22 cellular contexts compared by ENCODE assay signal in genomic region chrX:67415937-67416336, GRCh38.
DNase-seq lines count a peak whose midpoint lies in the region; ATAC-seq, FAIRE-seq and TF ChIP-seq lines count a peak whose summit lies in the region.
"Had no signal": no experiment of that assay in that cellular context is flagged by ENCODE, and none has a peak within 500 bp of the region (broad histone marks: within the 10 kb centered on the region; RNA-seq: fewer than 3 reads in every experiment).

No MANE protein-coding gene starts in this region.

- TF ChIP-seq EP300 in A549 (IDR thresholded peaks at IDR 0.05) = no peak

- POLR2A ChIA-PET in A549 (lab: Yijun Ruan, JAX) = no interaction called here

- TF ChIP-seq CTCF in A549 (IDR thresholded peaks at IDR 0.05) = no peak

- no peak for TF ChIP-seq POLR2A in A549 (IDR thresholded peaks at IDR 0.05; ENCODE audit: low read length)

- no peaks in the 10 kb centered on the region for H3K4me1 ChIP-seq in A549
- H3K4me1 ChIP-seq in HUES48 (ENCODE audit: control insufficient read depth, insufficient read depth, low read length) = no peaks in the 10 kb centered on the region
- H3K4me1 ChIP-seq in iPS-18a (ENCODE audit: control insufficient read depth, low read depth, low read length) = no peaks in the 10 kb centered on the region
- H3K4me1 ChIP-seq: BLaER1 treated with 17β-estradiol and CSF1 and Interleukin-3, amounts not matched to agents 10 nM and 100 nM; Caco-2 had no signal

- DNase-seq in A549 (ENCODE audit: low read depth in 1 of 2, low spot score in 1 of 2) (no peak), left lobe of liver (ENCODE audit: low spot score) (no peak), T1000 (lab: John Stamatoyannopoulos, UW) (no peak), NCI-H82 treated with DMSO at 0.1 percent for 48 hours (lab: John Stamatoyannopoulos, UW; ENCODE audit: unreplicated experiment) (no peak)
- DNase-seq: 8988T; AML-193; Caco-2; Calu3; CD4-positive, alpha-beta T cell; CD8-positive, alpha-beta T cell; DMS79 treated with DMSO at 0.1 percent for 48 hours; GF-D8 had no signal

- no peak for TF ChIP-seq RAD21 in A549 (conservative IDR thresholded peaks at IDR 0.05 in 1 of 2, IDR thresholded peaks at IDR 0.05 in 1 of 2)

- H3K9me3 ChIP-seq in A549 (peaks cover 11% of the 10 kb centered on the region; the same call in 2 of the 3 replicates), HUES48 (ENCODE audit: control insufficient read depth, insufficient read depth, low read length) (peaks cover 50% of the 10 kb centered on the region), iPS-18a (ENCODE audit: control insufficient read depth, low read depth, low read length) (peaks cover 29% of the 10 kb centered on the region)
- H3K9me3 ChIP-seq: Caco-2 had no signal

- H3K36me3 ChIP-seq in HUES48 (ENCODE audit: control insufficient read depth, insufficient read depth, low read length) = no peaks in the 10 kb centered on the region
- no peaks in the 10 kb centered on the region for H3K36me3 ChIP-seq in iPS-18a (ENCODE audit: control insufficient read depth, low read depth, low read length)
- H3K36me3 ChIP-seq: BLaER1 treated with 17β-estradiol and CSF1 and Interleukin-3, amounts not matched to agents 10 nM and 100 nM had no signal

- CTCF ChIA-PET in A549 (lab: Yijun Ruan, JAX) = no interaction called here

- ATAC-seq in A549 = no peak
- ATAC-seq in left lobe of liver = peak; percentile 37
- no peak for ATAC-seq in HG03095 (IDR thresholded peaks at IDR 0.05; ENCODE audit: unreplicated experiment)
- ATAC-seq in HG03342 (IDR thresholded peaks at IDR 0.05; ENCODE audit: unreplicated experiment) = no peak
- ATAC-seq: CD8-positive, alpha-beta T cell; GM12878 had no signal

- H3K27me3 ChIP-seq in HUES48 (ENCODE audit: control insufficient read depth, insufficient read depth, low read length) (no peaks in the 10 kb centered on the region), iPS-18a (ENCODE audit: control insufficient read depth, insufficient read depth, low read length) (no peaks in the 10 kb centered on the region)
- H3K27me3 ChIP-seq: BLaER1 treated with 17β-estradiol and CSF1 and Interleukin-3, amounts not matched to agents 10 nM and 100 nM had no signal

- 5% methylated on average over 2 of the region's 2 CpGs for WGBS in A549 (ENCODE audit: missing lambda C conversion rate)

- H3K4me2 ChIP-seq in A549 = no peak overlapping the region
- H3K4me2 ChIP-seq: BLaER1 treated with 17β-estradiol and CSF1 and Interleukin-3, amounts not matched to agents 10 nM and 100 nM had no signal

- no peak overlapping the region for H3K9ac ChIP-seq in HUES48 (ENCODE audit: low read depth, low read length)
- no peak overlapping the region for H3K9ac ChIP-seq in iPS-18a (ENCODE audit: low read length)
- H3K9ac ChIP-seq: BLaER1 treated with 17β-estradiol and CSF1 and Interleukin-3, amounts not matched to agents 10 nM and 100 nM had no signal

- no peak overlapping the region for H3K27ac ChIP-seq in A549
- H3K27ac ChIP-seq in HUES48 (ENCODE audit: low read depth, low read length) = no peak overlapping the region
- H3K27ac ChIP-seq in iPS-18a (ENCODE audit: low read length) = no peak overlapping the region
- H3K27ac ChIP-seq: BLaER1 treated with 17β-estradiol and CSF1 and Interleukin-3, amounts not matched to agents 10 nM and 100 nM; C4-2B had no signal

- H3K4me3 ChIP-seq in A549 (no peak overlapping the region), HUES48 (ENCODE audit: low read depth, low read length) (peak overlapping the region; percentile 32; the same call in 1 of the 2 replicates), iPS-18a (ENCODE audit: low read length) (peak overlapping the region; percentile 9)
- H3K4me3 ChIP-seq: BLaER1 treated with 17β-estradiol and CSF1 and Interleukin-3, amounts not matched to agents 10 nM and 100 nM; GM12878 had no signal

- FAIRE-seq in A549 (lab: Jason Lieb, UNC) = peak; percentile 90
- FAIRE-seq: D721Med, GM12878, GM12892, GM18507 had no signal

TF ChIP-seq in A549, 52 proteins besides CTCF, POLR2A, EP300 and RAD21:
- TF ChIP-seq CBX8 (IDR thresholded peaks at IDR 0.05) = no peak
- TF ChIP-seq HMGXB4 (CRISPR knock-in tag; IDR thresholded peaks at IDR 0.05; ENCODE audit: borderline replicate concordance) = no peak
- TF ChIP-seq TFCP2L1 (CRISPR knock-in tag; IDR thresholded peaks at IDR 0.05) = no peak
- no peak for TF ChIP-seq TP53 (CRISPR knock-in tag; IDR thresholded peaks at IDR 0.05)
- no peak for TF ChIP-seq EHF (CRISPR knock-in tag; IDR thresholded peaks at IDR 0.05)
- no peak for TF ChIP-seq BHLHE40 (IDR thresholded peaks at IDR 0.05; ENCODE audit: low read depth, low read length)
- no peak for TF ChIP-seq REST (IDR thresholded peaks at IDR 0.05)
- TF ChIP-seq ZNF302 (CRISPR knock-in tag; IDR thresholded peaks at IDR 0.05) = no peak
- TF ChIP-seq E2F6 (IDR thresholded peaks at IDR 0.05; ENCODE audit: borderline replicate concordance, low read depth) = no peak
- TF ChIP-seq PBX3 (IDR thresholded peaks at IDR 0.05) = no peak
- no peak for TF ChIP-seq SREBF2 (IDR thresholded peaks at IDR 0.05)
- no peak for TF ChIP-seq MAZ (IDR thresholded peaks at IDR 0.05; ENCODE audit: borderline replicate concordance, low read depth, low read length)
- no peak for TF ChIP-seq POLR2AphosphoS2 (conservative IDR thresholded peaks at IDR 0.05; ENCODE audit: low read length)
